1 cellular context compared by ENCODE assay signal in genomic region chr11:66015936-66016792, GRCh38.
A peak's percentile ranks its signal among the peaks of the same experiment; 100 is the strongest.
TF ChIP-seq lines count a peak whose summit lies in the region.

No MANE protein-coding gene starts in this region.

TF ChIP-seq in K562, 482 proteins besides CTCF, POLR2A, EP300 and RAD21:
- TF ChIP-seq BRD4 (IDR thresholded peaks at IDR 0.05) (no peak), STAG1 (CRISPR knock-in tag; IDR thresholded peaks at IDR 0.05; ENCODE audit: borderline replicate concordance) (no peak), ESRRB (CRISPR knock-in tag; IDR thresholded peaks at IDR 0.05; ENCODE audit: borderline replicate concordance) (no peak), STAT6 (CRISPR knock-in tag; IDR thresholded peaks at IDR 0.05) (no peak), ATF3 (IDR thresholded peaks at IDR 0.05) (no peak), ATF3 (CRISPR knock-in tag; conservative IDR thresholded peaks at IDR 0.05) (no peak), CCNT2 (IDR thresholded peaks at IDR 0.05; ENCODE audit: borderline replicate concordance, extremely low read depth, insufficient read length, low read depth, low read length) (no peak), TAF9B (IDR thresholded peaks at IDR 0.05; ENCODE audit: partially characterized antibody) (no peak), NFE2 (IDR thresholded peaks at IDR 0.05; ENCODE audit: low read depth) (no peak), NR2C1 (IDR thresholded peaks at IDR 0.05) (peak; percentile 55; the same call in 1 of the 2 replicates), NR2C1 (tag; IDR thresholded peaks at IDR 0.05) (peak; percentile 63), NR2C2 (CRISPR knock-in tag; IDR thresholded peaks at IDR 0.05) (no peak), NR2C2 (tag; IDR thresholded peaks at IDR 0.05) (peak; percentile 29; the same call in 1 of the 2 replicates), CC2D1A (IDR thresholded peaks at IDR 0.05) (no peak)
TF ChIP-seq in K562: peak in this region for 2.
